ENCODE assay signal across 8 cellular contexts in genomic region chr4:15149842-15150592, GRCh38.
A peak's percentile ranks its signal among the peaks of the same experiment; 100 is the strongest.
DNase-seq lines count a peak whose midpoint lies in the region; ATAC-seq and TF ChIP-seq lines count a peak whose summit lies in the region.

No MANE protein-coding gene starts in this region.

- peak overlapping the region; percentile 50 for H3K4me2 ChIP-seq in neural progenitor cell

- no peaks in the 10 kb centered on the region for H3K27me3 Mint-ChIP-seq in neural progenitor cell (ENCODE audit: insufficient read depth, low read depth)

- peak overlapping the region; percentile 62 for H3K27ac Mint-ChIP-seq in neural progenitor cell

- no peaks in the 10 kb centered on the region for H3K36me3 Mint-ChIP-seq in neural progenitor cell

- ATAC-seq in GM21723 (IDR thresholded peaks at IDR 0.05; ENCODE audit: unreplicated experiment) = peak; percentile 78

- H3K4me1 Mint-ChIP-seq in neural progenitor cell = peaks cover 29% of the 10 kb centered on the region

- no peak overlapping the region for H3K9ac ChIP-seq in neural progenitor cell

- no peak overlapping the region for H3K27ac ChIP-seq in neural progenitor cell

- H4K20me1 ChIP-seq in neural progenitor cell (ENCODE audit: low read depth) = no peaks in the 10 kb centered on the region

- peak overlapping the region; percentile 72 for H3K4me3 Mint-ChIP-seq in neural progenitor cell

- H2AFZ ChIP-seq in neural progenitor cell (replicated peaks) = no peak overlapping the region

- no peaks in the 10 kb centered on the region for H3K27me3 ChIP-seq in neural progenitor cell

- no peaks in the 10 kb centered on the region for H3K79me2 ChIP-seq in neural progenitor cell (ENCODE audit: low read depth)

- H3F3A ChIP-seq in neural progenitor cell (ENCODE audit: low read depth) = peaks cover 10% of the 10 kb centered on the region

- H3K4me3 ChIP-seq in fibroblast of mammary gland (ENCODE audit: control insufficient read depth, low read depth, low read length) = no peak overlapping the region
- H3K4me3 ChIP-seq in neural progenitor cell = no peak overlapping the region

- no peaks in the 10 kb centered on the region for H3K9me3 Mint-ChIP-seq in neural progenitor cell

- TF ChIP-seq CTCF in fibroblast of mammary gland (conservative IDR thresholded peaks at IDR 0.05; ENCODE audit: control insufficient read depth, insufficient read depth, low read depth, low read length) = no peak
- no peak for TF ChIP-seq CTCF in neural progenitor cell (IDR thresholded peaks at IDR 0.05)

- peaks cover 22% of the 10 kb centered on the region for H3K4me1 ChIP-seq in neural progenitor cell

- no peaks in the 10 kb centered on the region for H3K36me3 ChIP-seq in neural progenitor cell

- no peaks in the 10 kb centered on the region for H3K9me3 ChIP-seq in neural progenitor cell (ENCODE audit: low read depth)

- DNase-seq in ELR (ENCODE audit: low read depth) (peak; percentile 72), HS-27A (ENCODE audit: low read depth) (peak; percentile 35), SK-N-DZ (ENCODE audit: low spot score) (peak; percentile 63), fibroblast of mammary gland (ENCODE audit: low read depth) (peak; percentile 76), neural progenitor cell (ENCODE audit: low spot score) (peak; percentile 82), NCI-H524 (lab: John Stamatoyannopoulos, UW) (no peak)
- DNase-seq in stimulated activated naive CD4-positive, alpha-beta T cell treated with Interleukin-2 at 50 U/mL for 16 hours (lab: John Stamatoyannopoulos, UW) = no peak

Comparison
In these comparisons a context has a peak if more than half of its experiments do, and no peak if none do; other contexts are left out.
1. DNase-seq: peak in ELR (single experiment), HS-27A (single experiment), SK-N-DZ (single experiment), fibroblast of mammary gland (single experiment) and neural progenitor cell (single experiment); none in stimulated activated naive CD4-positive, alpha-beta T cell treated with Interleukin-2 at 50 U/mL for 16 hours (single experiment) and NCI-H524 (0 of 2).